ENCODE assay signal across 2 cellular contexts in genomic region chr22:37167176-37167980, GRCh38.
TF ChIP-seq lines count a peak whose summit lies in the region.

No MANE protein-coding gene starts in this region.

TF ChIP-seq in GM12878, 131 proteins besides CTCF, POLR2A, EP300 and RAD21:
- no peak for TF ChIP-seq SUPT20H (IDR thresholded peaks at IDR 0.05; ENCODE audit: borderline replicate concordance, control insufficient read depth, low read depth, low read length)
- no peak for TF ChIP-seq NRF1 (conservative IDR thresholded peaks at IDR 0.05; ENCODE audit: low read depth, low read length)
- no peak for TF ChIP-seq CREM (IDR thresholded peaks at IDR 0.05; ENCODE audit: low read depth)
- no peak for TF ChIP-seq YBX1 (IDR thresholded peaks at IDR 0.05)
- no peak for TF ChIP-seq BRCA1 (IDR thresholded peaks at IDR 0.05; ENCODE audit: low read depth, low read length)
- TF ChIP-seq BCL11A (IDR thresholded peaks at IDR 0.05; ENCODE audit: low read depth, low read length), result no peak
- no peak for TF ChIP-seq TAF1 (IDR thresholded peaks at IDR 0.05; ENCODE audit: borderline replicate concordance, low read depth, low read length)
- no peak for TF ChIP-seq GATAD2B (conservative IDR thresholded peaks at IDR 0.05; ENCODE audit: low read depth)

TF ChIP-seq in SK-N-SH, 30 proteins besides CTCF, POLR2A, EP300 and RAD21:
- TF ChIP-seq RCOR1 (IDR thresholded peaks at IDR 0.05; ENCODE audit: low read length), result no peak
- TF ChIP-seq JUND (IDR thresholded peaks at IDR 0.05), result no peak
- no peak for TF ChIP-seq ELF1 (IDR thresholded peaks at IDR 0.05)
- no peak for TF ChIP-seq RFX5 (IDR thresholded peaks at IDR 0.05; ENCODE audit: low read length)
- TF ChIP-seq YY1 (IDR thresholded peaks at IDR 0.05; ENCODE audit: low read depth), result no peak
- TF ChIP-seq USF1 (IDR thresholded peaks at IDR 0.05; ENCODE audit: borderline replicate concordance, low read depth), result no peak
